14 cellular contexts compared by ENCODE assay signal in the genomic region with DNA sequence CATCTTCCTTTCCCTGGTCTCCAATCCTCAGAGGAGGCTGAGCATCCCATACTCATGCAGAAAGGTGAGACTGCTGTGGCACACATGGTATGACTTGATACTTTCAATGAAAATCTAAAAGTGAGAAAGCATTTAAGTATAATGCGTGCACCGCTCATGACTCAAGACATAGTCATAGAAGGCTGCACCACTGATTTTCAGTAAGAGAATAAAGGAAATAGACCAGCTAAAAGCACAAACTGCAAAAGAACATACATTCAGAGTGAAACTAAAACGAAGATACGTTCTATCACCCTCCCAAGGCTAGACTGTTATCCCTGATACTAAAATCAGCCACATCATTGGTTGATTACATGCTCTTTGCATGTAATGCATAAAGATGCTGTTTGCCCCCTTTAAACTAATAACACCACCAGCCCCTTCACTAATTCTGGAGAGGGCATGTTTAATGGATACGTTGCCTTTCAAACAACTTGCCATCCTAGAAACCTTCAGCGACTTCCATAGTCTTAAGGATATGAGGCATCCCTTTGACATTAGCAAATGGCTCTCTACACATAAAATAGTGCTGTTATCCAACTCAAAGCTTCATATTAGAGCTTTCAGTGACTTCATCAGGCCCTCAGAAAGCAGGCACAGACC. TPM values are rescaled to one million over a fixed set of nuclear protein-coding genes. Genes with fewer than 3 reads are reported as not detected.
DNase-seq lines count a peak whose midpoint lies in the region; ATAC-seq lines count a peak whose summit lies in the region.
"Had no signal": no experiment of that assay in that cellular context is flagged by ENCODE, and none has a peak within 500 bp of the region (broad histone marks: within the 10 kb centered on the region; RNA-seq: fewer than 3 reads in every experiment).

No MANE protein-coding gene starts in this region.

- ATAC-seq in activated CD8-positive, alpha-beta memory T cell treated with anti-CD3 and anti-CD28 coated beads, Interleukin-2, amount 10 ng/mL, durations not matched to agents 7 days and 5 days, result peak; percentile 27
- ATAC-seq in stimulated activated naive B cell treated with anti-CD40 and anti-IgM and Interleukin-4, amounts not matched to agents 10 μg/mL and 1 μg/mL and 100 μg/mL, for 72 hours (replicated peaks), result peak; percentile 33 to 60
- ATAC-seq in GM18520 (IDR thresholded peaks at IDR 0.05; ENCODE audit: unreplicated experiment), result no peak
- no peak for ATAC-seq in left colon
- ATAC-seq: left lung had no signal

- intact Hi-C loops in left colon (cut with DNase I, micrococcal nuclease), result no loop called here

- CTCF ChIA-PET in activated CD8-positive, alpha-beta memory T cell treated with anti-CD3 and anti-CD28 coated beads, Interleukin-2, amount 10 ng/mL, durations not matched to agents 7 days and 5 days (lab: Charles Lee), result no interaction called here

- peaks cover 42% of the 10 kb centered on the region for H3K27me3 ChIP-seq in iPS-15b (ENCODE audit: control insufficient read depth, insufficient read depth, low read length)

- no peaks in the 10 kb centered on the region for H3K36me3 Mint-ChIP-seq in activated CD8-positive, alpha-beta memory T cell treated with anti-CD3 and anti-CD28 coated beads, Interleukin-2, amount 10 ng/mL, durations not matched to agents 7 days and 5 days
- H3K36me3 Mint-ChIP-seq in stimulated activated naive B cell treated with anti-CD40 and anti-IgM and Interleukin-4, amounts not matched to agents 10 μg/mL and 1 μg/mL and 100 μg/mL, for 72 hours, result no peaks in the 10 kb centered on the region

- peaks cover 14% of the 10 kb centered on the region for H3K4me1 Mint-ChIP-seq in activated CD8-positive, alpha-beta memory T cell treated with anti-CD3 and anti-CD28 coated beads, Interleukin-2, amount 10 ng/mL, durations not matched to agents 7 days and 5 days
- peaks cover 11 to 30% of the 10 kb centered on the region in 2 donors for H3K4me1 Mint-ChIP-seq in stimulated activated naive B cell treated with anti-CD40 and anti-IgM and Interleukin-4, amounts not matched to agents 10 μg/mL and 1 μg/mL and 100 μg/mL, for 72 hours

- no peaks in the 10 kb centered on the region for H3K9me3 Mint-ChIP-seq in activated CD8-positive, alpha-beta memory T cell treated with anti-CD3 and anti-CD28 coated beads, Interleukin-2, amount 10 ng/mL, durations not matched to agents 7 days and 5 days (ENCODE audit: low read depth)
- no peaks in the 10 kb centered on the region for H3K9me3 Mint-ChIP-seq in stimulated activated naive B cell treated with anti-CD40 and anti-IgM and Interleukin-4, amounts not matched to agents 10 μg/mL and 1 μg/mL and 100 μg/mL, for 72 hours

- H3K36me3 ChIP-seq in iPS-15b (ENCODE audit: control insufficient read depth, insufficient read depth, low read length), result no peaks in the 10 kb centered on the region
- H3K36me3 ChIP-seq: brain microvascular endothelial cell, left lung had no signal

- H3K27me3 Mint-ChIP-seq in activated CD8-positive, alpha-beta memory T cell treated with anti-CD3 and anti-CD28 coated beads, Interleukin-2, amount 10 ng/mL, durations not matched to agents 7 days and 5 days, result peaks cover 55% of the 10 kb centered on the region
- H3K27me3 Mint-ChIP-seq in stimulated activated naive B cell treated with anti-CD40 and anti-IgM and Interleukin-4, amounts not matched to agents 10 μg/mL and 1 μg/mL and 100 μg/mL, for 72 hours, result peaks cover 37 to 67% of the 10 kb centered on the region in 2 donors

- no peaks in the 10 kb centered on the region for H3K9me3 ChIP-seq in iPS-15b (ENCODE audit: control insufficient read depth, insufficient read depth, low read length)
- H3K9me3 ChIP-seq: left lung had no signal

- H3K9ac ChIP-seq in iPS-15b (ENCODE audit: low read depth, low read length), result no peak overlapping the region

- DNase-seq in activated CD8-positive, alpha-beta memory T cell treated with anti-CD3 and anti-CD28 coated beads, Interleukin-2, amount 10 ng/mL, durations not matched to agents 7 days and 5 days, result no peak
- DNase-seq in activated CD8-positive, alpha-beta memory T cell treated with anti-CD3 and anti-CD28 coated beads for 24 hours, result no peak
- DNase-seq in RKO (ENCODE audit: low spot score) (peak; percentile 16), A172 (ENCODE audit: low spot score) (no peak), left colon (no peak)
- DNase-seq in stimulated activated naive B cell treated with anti-CD40 and anti-IgM and Interleukin-4, amounts not matched to agents 10 μg/mL and 1 μg/mL and 100 μg/mL, for 72 hours, result no peak
- DNase-seq: brain microvascular endothelial cell; left lung; NCI-H510A; SHP77; stimulated activated CD4-positive, alpha-beta T cell treated with anti-CD3 and anti-CD28 coated beads, Interleukin-12 subunit alpha, Interleukin-12 subunit beta, amount 100 ng/mL, for 4 hours had no signal

- peak overlapping the region; percentile 88 for H3K4me3 ChIP-seq in iPS-15b (ENCODE audit: low read depth, low read length)
- H3K4me3 ChIP-seq: left lung had no signal

- H3K4me1 ChIP-seq in iPS-15b (ENCODE audit: control insufficient read depth, insufficient read depth, low read length), result no peaks in the 10 kb centered on the region

- no peak overlapping the region for H3K27ac Mint-ChIP-seq in activated CD8-positive, alpha-beta memory T cell treated with anti-CD3 and anti-CD28 coated beads, Interleukin-2, amount 10 ng/mL, durations not matched to agents 7 days and 5 days
- no peak overlapping the region for H3K27ac Mint-ChIP-seq in stimulated activated naive B cell treated with anti-CD40 and anti-IgM and Interleukin-4, amounts not matched to agents 10 μg/mL and 1 μg/mL and 100 μg/mL, for 72 hours

- no peak overlapping the region for H3K4me3 Mint-ChIP-seq in activated CD8-positive, alpha-beta memory T cell treated with anti-CD3 and anti-CD28 coated beads, Interleukin-2, amount 10 ng/mL, durations not matched to agents 7 days and 5 days
- peak overlapping the region in 1 of 2 donors; percentile 31 for H3K4me3 Mint-ChIP-seq in stimulated activated naive B cell treated with anti-CD40 and anti-IgM and Interleukin-4, amounts not matched to agents 10 μg/mL and 1 μg/mL and 100 μg/mL, for 72 hours

RNA-seq across cellular contexts. Expression of a gene that starts 2.1 kb away (rescaled TPM):
- total RNA-seq in activated CD8-positive, alpha-beta memory T cell treated with anti-CD3 and anti-CD28 coated beads, Interleukin-2, amount 10 ng/mL, durations not matched to agents 7 days and 5 days, result not detected
- not detected in 2 replicates for total RNA-seq in A172 (2014; rRNA removed; shearing (Covaris generic))
- total RNA-seq in left colon, result under 1 TPM in 1 of 2 donors, not detected in 1; 0.47 TPM
- total RNA-seq: HT-29 had no signal

Comparison
In these comparisons a context has a peak if more than half of its experiments do, and no peak if none do; other contexts are left out.
1. ATAC-seq: peak in activated CD8-positive, alpha-beta memory T cell treated with anti-CD3 and anti-CD28 coated beads, Interleukin-2, amount 10 ng/mL, durations not matched to agents 7 days and 5 days (single experiment) and stimulated activated naive B cell treated with anti-CD40 and anti-IgM and Interleukin-4, amounts not matched to agents 10 μg/mL and 1 μg/mL and 100 μg/mL, for 72 hours (2 of 2); none in GM18520 (single experiment) and left colon (single experiment).